In the genomic region with DNA sequence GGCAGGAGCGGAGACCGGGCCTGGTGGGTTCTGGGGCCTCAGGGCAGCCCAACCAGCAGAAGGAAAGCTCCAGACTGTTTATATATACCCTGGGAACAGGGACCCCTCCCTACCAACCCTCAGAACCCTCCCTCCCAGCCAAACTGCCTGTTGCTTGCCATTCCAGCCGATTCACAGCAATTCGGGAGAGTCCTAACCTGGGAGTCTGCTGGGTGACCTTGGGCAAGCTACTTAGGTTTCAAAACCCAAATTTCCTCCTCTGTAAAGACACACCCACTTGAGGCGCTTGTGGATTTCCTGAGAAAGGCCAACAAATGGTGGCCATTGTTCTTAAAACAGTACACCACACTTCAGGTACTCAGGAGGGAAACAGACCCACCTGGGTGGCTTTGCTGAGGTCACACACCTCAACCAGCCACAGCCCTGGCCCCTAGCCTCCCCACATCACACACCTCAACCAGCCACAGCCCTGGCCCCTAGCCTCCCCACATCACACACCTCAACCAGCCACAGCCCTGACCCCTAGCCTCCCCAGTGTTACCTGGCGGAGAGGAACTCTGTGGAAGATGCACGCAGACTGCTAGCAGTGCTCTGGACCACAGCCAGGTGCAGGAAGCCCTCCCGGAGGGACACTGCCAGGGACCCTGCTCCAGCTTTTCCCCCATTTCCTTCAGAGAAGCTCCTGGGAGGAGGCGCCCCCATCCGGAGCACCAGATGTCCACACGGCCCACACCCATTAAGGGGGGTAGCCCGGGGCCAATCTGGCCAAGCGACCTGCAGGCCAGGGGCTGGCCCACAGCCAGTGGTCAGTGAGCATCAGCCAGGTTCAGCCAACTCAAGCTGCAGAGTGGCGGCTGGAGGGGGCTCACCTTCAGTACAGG, we compare ENCODE assay signal across 12 cellular contexts. TPM values are rescaled to one million over a fixed set of nuclear protein-coding genes. Genes with fewer than 3 reads are reported as not detected.
DNase-seq lines count a peak whose midpoint lies in the region; ATAC-seq and TF ChIP-seq lines count a peak whose summit lies in the region.
"Had no signal": no experiment of that assay in that cellular context is flagged by ENCODE, and none has a peak within 500 bp of the region (broad histone marks: within the 10 kb centered on the region; RNA-seq: fewer than 3 reads in every experiment).

No MANE protein-coding gene starts in this region.

- H3K9me3 ChIP-seq in left ventricle myocardium inferior (replicated peaks) (no peaks in the 10 kb centered on the region), gastroesophageal sphincter (no peaks in the 10 kb centered on the region)

- H3K27ac ChIP-seq in left ventricle myocardium inferior (replicated peaks) (peak overlapping the region; percentile 82), gastroesophageal sphincter (no peak overlapping the region)

- peaks cover 45% of the 10 kb centered on the region for H3K27me3 ChIP-seq in left ventricle myocardium inferior (ENCODE audit: low read depth)
- peaks cover 52% of the 10 kb centered on the region for H3K27me3 ChIP-seq in gastroesophageal sphincter

- TF ChIP-seq CTCF in left ventricle myocardium inferior (IDR thresholded peaks at IDR 0.05; ENCODE audit: borderline replicate concordance) (no peak), gastroesophageal sphincter (IDR thresholded peaks at IDR 0.05) (no peak)

- peaks cover 39% of the 10 kb centered on the region for H3K36me3 ChIP-seq in left ventricle myocardium inferior
- H3K36me3 ChIP-seq in gastroesophageal sphincter: peaks cover 0 to 42% of the 10 kb centered on the region in 2 donors

- intact Hi-C loops in left ventricle myocardium inferior (cut with micrococcal nuclease): no loop called here
- intact Hi-C loops in cardiac septum (cut with DNase I): no loop called here

- ATAC-seq in HG03135 (IDR thresholded peaks at IDR 0.05; ENCODE audit: unreplicated experiment) (no peak), HG03521 (IDR thresholded peaks at IDR 0.05; ENCODE audit: unreplicated experiment) (no peak), gastroesophageal sphincter (no peak), GM21786 (IDR thresholded peaks at IDR 0.05; ENCODE audit: unreplicated experiment) (no peak)

- no peak for TF ChIP-seq POLR2A in gastroesophageal sphincter (IDR thresholded peaks at IDR 0.05)

- no peak for DNase-seq in left ventricle myocardium inferior
- DNase-seq in cardiac septum (ENCODE audit: low spot score): no peak
- DNase-seq in SW480 (ENCODE audit: low spot score): peak; percentile 39
- peak; percentile 60 for DNase-seq in iPS-NIHi11 (ENCODE audit: low spot score)
- DNase-seq: NCI-H2107; stimulated activated CD4-positive, alpha-beta T cell treated with anti-CD3 and anti-CD28 coated beads, Interleukin-2, amount 100 ng/mL, for 24 hours had no signal

- no peak for TF ChIP-seq EP300 in gastroesophageal sphincter (IDR thresholded peaks at IDR 0.05)

- peaks cover 36% of the 10 kb centered on the region for H3K4me1 ChIP-seq in left ventricle myocardium inferior
- peaks cover 0 to 32% (median 17%) of the 10 kb centered on the region in 3 donors for H3K4me1 ChIP-seq in gastroesophageal sphincter

- H3K4me3 ChIP-seq in left ventricle myocardium inferior (no peak overlapping the region), gastroesophageal sphincter (no peak overlapping the region)

- 80% methylated on average over 2 of the region's 14 CpGs; no CpG with 5 or more reads in 1 of the 2 donors for WGBS in gastroesophageal sphincter (ENCODE audit: low coverage in 1 of 2), 2 donors

RNA-seq across cellular contexts. Expression of a gene that starts 6.2 kb away (rescaled TPM):
- total RNA-seq in left ventricle myocardium inferior: 2.2 TPM
- not detected for total RNA-seq in cardiac septum
- not detected for total RNA-seq in gastroesophageal sphincter
- total RNA-seq: omental fat pad, SK-MEL-5 had no signal

RNA-seq across cellular contexts. Expression of a gene that starts 18.0 kb away (rescaled TPM):
- total RNA-seq in left ventricle myocardium inferior (0.55 TPM), cardiac septum (0.08 TPM), gastroesophageal sphincter (under 1 TPM in 2 of 4 donors, not detected in 2; 0.12 to 0.16 TPM)

RNA-seq across cellular contexts. Expression of a gene that starts 38.3 kb away (rescaled TPM):
- total RNA-seq in left ventricle myocardium inferior (0.47 TPM), cardiac septum (0.24 TPM), gastroesophageal sphincter (1 to 10 TPM in 2 of 4 donors, not detected in 2; 1.9 to 3.4 TPM)

Comparison
In these comparisons a context has a peak if more than half of its experiments do, and no peak if none do; other contexts are left out.
1. DNase-seq: peak in SW480 (single experiment) and iPS-NIHi11 (single experiment); none in left ventricle myocardium inferior (single experiment) and cardiac septum (single experiment).